In the genomic region with DNA sequence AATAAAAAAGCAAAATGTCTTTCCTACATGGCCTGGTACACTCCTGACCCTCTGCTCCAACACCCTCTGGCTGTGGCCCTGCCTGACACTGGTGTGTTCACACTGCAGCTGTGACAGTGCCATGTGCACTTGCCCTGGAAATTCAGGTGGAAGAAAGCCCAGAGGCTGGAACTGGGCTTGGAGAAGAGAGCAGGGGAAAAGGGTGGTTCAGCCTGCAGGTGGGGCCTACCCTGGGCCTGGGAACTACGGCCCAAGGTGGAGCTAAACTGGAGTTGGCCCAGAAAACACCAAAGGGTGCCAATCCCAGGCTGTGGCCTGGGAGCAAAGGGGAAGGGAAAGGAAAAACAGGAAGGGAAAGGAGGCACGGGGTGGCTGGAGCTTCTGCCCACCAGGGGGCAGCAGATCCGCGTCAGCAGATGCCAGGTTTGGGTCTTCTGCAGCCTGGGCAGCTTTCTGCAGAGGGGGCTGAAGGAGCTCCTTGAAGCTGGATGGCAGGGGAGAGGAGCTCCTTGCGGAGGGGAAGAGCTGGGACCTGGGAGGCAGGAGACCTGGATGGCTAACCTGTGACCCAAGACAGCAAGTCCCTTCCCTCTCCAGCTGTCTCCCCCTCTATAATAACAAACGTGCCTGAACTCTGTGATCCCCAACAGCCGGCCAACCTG, we compare ENCODE assay signal across 1 cellular context.
TF ChIP-seq lines count a peak whose summit lies in the region.

No MANE protein-coding gene starts in this region.

TF ChIP-seq in HepG2, 621 proteins besides CTCF, POLR2A, EP300 and RAD21 (continued from another document and continues in another):
- TF ChIP-seq, protein P1, sequence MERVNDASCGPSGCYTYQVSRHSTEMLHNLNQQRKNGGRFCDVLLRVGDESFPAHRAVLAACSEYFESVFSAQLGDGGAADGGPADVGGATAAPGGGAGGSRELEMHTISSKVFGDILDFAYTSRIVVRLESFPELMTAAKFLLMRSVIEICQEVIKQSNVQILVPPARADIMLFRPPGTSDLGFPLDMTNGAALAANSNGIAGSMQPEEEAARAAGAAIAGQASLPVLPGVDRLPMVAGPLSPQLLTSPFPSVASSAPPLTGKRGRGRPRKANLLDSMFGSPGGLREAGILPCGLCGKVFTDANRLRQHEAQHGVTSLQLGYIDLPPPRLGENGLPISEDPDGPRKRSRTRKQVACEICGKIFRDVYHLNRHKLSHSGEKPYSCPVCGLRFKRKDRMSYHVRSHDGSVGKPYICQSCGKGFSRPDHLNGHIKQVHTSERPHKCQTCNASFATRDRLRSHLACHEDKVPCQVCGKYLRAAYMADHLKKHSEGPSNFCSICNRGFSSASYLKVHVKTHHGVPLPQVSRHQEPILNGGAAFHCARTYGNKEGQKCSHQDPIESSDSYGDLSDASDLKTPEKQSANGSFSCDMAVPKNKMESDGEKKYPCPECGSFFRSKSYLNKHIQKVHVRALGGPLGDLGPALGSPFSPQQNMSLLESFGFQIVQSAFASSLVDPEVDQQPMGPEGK (CRISPR knock-in tag; IDR thresholded peaks at IDR 0.05), result peak; percentile 46; the same call in 1 of the 2 replicates
- TF ChIP-seq, protein P2, sequence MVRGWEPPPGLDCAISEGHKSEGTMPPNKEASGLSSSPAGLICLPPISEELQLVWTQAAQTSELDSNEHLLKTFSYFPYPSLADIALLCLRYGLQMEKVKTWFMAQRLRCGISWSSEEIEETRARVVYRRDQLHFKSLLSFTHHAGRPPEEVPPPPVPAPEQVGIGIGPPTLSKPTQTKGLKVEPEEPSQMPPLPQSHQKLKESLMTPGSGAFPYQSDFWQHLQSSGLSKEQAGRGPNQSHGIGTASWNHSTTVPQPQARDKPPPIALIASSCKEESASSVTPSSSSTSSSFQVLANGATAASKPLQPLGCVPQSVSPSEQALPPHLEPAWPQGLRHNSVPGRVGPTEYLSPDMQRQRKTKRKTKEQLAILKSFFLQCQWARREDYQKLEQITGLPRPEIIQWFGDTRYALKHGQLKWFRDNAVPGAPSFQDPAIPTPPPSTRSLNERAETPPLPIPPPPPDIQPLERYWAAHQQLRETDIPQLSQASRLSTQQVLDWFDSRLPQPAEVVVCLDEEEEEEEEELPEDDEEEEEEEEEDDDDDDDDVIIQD (CRISPR knock-in tag; IDR thresholded peaks at IDR 0.05; ENCODE audit: low read depth), result peak; percentile 36; the same call in 1 of the 2 replicates
- TF ChIP-seq CBX5 (CRISPR knock-in tag; IDR thresholded peaks at IDR 0.05; ENCODE audit: borderline replicate concordance) (peak; percentile 45; the same call in 1 of the 2 replicates), ZNF788 (CRISPR knock-in tag; IDR thresholded peaks at IDR 0.05; ENCODE audit: borderline replicate concordance) (peak; percentile 31; the same call in 1 of the 2 replicates), YEATS2 (CRISPR knock-in tag; IDR thresholded peaks at IDR 0.05; ENCODE audit: borderline replicate concordance) (0 out of 2 replicates have a peak, but pooled peaks have one; percentile 34), TBL1XR1 (IDR thresholded peaks at IDR 0.05; ENCODE audit: borderline replicate concordance, low read length, partially characterized antibody) (peak; percentile 8), RARG (CRISPR knock-in tag; IDR thresholded peaks at IDR 0.05; ENCODE audit: low read depth) (no peak), ZNF557 (CRISPR knock-in tag; IDR thresholded peaks at IDR 0.05) (no peak), SMC3 (IDR thresholded peaks at IDR 0.05; ENCODE audit: low read length) (peak; percentile 85), ZNF607 (CRISPR knock-in tag; IDR thresholded peaks at IDR 0.05; ENCODE audit: borderline replicate concordance) (0 out of 2 replicates have a peak, but pooled peaks have one; percentile 37), ZNF709 (CRISPR knock-in tag; IDR thresholded peaks at IDR 0.05) (0 out of 2 replicates have a peak, but pooled peaks have one; percentile 56), ZNF724P (CRISPR knock-in tag; IDR thresholded peaks at IDR 0.05; ENCODE audit: borderline replicate concordance) (no peak), NFIC (IDR thresholded peaks at IDR 0.05; ENCODE audit: low read length) (no peak), ETV5 (CRISPR knock-in tag; IDR thresholded peaks at IDR 0.05; ENCODE audit: borderline replicate concordance) (peak; percentile 48; the same call in 1 of the 2 replicates), TBX2 (CRISPR knock-in tag; IDR thresholded peaks at IDR 0.05; ENCODE audit: borderline replicate concordance) (no peak), SAP130 (CRISPR knock-in tag; IDR thresholded peaks at IDR 0.05; ENCODE audit: low read depth) (peak; percentile 60), NFATC3 (CRISPR knock-in tag; IDR thresholded peaks at IDR 0.05) (no peak), ZSCAN21 (CRISPR knock-in tag; IDR thresholded peaks at IDR 0.05; ENCODE audit: borderline replicate concordance) (no peak), ZNF333 (CRISPR knock-in tag; IDR thresholded peaks at IDR 0.05; ENCODE audit: borderline replicate concordance) (no peak), ZNF296 (CRISPR knock-in tag; conservative IDR thresholded peaks at IDR 0.05) (0 out of 2 replicates have a peak, but pooled peaks have one; percentile 44), ZNF282 (IDR thresholded peaks at IDR 0.05; ENCODE audit: partially characterized antibody) (no peak), TEAD3 (CRISPR knock-in tag; optimal IDR thresholded peaks at IDR 0.05; ENCODE audit: borderline replicate concordance) (peak; percentile 67)
- TF ChIP-seq, protein P3, sequence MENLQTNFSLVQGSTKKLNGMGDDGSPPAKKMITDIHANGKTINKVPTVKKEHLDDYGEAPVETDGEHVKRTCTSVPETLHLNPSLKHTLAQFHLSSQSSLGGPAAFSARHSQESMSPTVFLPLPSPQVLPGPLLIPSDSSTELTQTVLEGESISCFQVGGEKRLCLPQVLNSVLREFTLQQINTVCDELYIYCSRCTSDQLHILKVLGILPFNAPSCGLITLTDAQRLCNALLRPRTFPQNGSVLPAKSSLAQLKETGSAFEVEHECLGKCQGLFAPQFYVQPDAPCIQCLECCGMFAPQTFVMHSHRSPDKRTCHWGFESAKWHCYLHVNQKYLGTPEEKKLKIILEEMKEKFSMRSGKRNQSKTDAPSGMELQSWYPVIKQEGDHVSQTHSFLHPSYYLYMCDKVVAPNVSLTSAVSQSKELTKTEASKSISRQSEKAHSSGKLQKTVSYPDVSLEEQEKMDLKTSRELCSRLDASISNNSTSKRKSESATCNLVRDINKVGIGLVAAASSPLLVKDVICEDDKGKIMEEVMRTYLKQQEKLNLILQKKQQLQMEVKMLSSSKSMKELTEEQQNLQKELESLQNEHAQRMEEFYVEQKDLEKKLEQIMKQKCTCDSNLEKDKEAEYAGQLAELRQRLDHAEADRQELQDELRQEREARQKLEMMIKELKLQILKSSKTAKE (CRISPR knock-in tag; IDR thresholded peaks at IDR 0.05; ENCODE audit: borderline replicate concordance), result no peak
- TF ChIP-seq, protein P4, sequence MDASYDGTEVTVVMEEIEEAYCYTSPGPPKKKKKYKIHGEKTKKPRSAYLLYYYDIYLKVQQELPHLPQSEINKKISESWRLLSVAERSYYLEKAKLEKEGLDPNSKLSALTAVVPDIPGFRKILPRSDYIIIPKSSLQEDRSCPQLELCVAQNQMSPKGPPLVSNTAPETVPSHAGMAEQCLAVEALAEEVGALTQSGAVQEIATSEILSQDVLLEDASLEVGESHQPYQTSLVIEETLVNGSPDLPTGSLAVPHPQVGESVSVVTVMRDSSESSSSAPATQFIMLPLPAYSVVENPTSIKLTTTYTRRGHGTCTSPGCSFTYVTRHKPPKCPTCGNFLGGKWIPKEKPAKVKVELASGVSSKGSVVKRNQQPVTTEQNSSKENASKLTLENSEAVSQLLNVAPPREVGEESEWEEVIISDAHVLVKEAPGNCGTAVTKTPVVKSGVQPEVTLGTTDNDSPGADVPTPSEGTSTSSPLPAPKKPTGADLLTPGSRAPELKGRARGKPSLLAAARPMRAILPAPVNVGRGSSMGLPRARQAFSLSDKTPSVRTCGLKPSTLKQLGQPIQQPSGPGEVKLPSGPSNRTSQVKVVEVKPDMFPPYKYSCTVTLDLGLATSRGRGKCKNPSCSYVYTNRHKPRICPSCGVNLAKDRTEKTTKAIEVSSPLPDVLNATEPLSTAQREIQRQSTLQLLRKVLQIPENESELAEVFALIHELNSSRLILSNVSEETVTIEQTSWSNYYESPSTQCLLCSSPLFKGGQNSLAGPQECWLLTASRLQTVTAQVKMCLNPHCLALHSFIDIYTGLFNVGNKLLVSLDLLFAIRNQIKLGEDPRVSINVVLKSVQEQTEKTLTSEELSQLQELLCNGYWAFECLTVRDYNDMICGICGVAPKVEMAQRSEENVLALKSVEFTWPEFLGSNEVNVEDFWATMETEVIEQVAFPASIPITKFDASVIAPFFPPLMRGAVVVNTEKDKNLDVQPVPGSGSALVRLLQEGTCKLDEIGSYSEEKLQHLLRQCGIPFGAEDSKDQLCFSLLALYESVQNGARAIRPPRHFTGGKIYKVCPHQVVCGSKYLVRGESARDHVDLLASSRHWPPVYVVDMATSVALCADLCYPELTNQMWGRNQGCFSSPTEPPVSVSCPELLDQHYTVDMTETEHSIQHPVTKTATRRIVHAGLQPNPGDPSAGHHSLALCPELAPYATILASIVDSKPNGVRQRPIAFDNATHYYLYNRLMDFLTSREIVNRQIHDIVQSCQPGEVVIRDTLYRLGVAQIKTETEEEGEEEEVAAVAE (CRISPR knock-in tag; IDR thresholded peaks at IDR 0.05; ENCODE audit: borderline replicate concordance), result peak; percentile 46; the same call in 1 of the 2 replicates
- TF ChIP-seq, protein P5, sequence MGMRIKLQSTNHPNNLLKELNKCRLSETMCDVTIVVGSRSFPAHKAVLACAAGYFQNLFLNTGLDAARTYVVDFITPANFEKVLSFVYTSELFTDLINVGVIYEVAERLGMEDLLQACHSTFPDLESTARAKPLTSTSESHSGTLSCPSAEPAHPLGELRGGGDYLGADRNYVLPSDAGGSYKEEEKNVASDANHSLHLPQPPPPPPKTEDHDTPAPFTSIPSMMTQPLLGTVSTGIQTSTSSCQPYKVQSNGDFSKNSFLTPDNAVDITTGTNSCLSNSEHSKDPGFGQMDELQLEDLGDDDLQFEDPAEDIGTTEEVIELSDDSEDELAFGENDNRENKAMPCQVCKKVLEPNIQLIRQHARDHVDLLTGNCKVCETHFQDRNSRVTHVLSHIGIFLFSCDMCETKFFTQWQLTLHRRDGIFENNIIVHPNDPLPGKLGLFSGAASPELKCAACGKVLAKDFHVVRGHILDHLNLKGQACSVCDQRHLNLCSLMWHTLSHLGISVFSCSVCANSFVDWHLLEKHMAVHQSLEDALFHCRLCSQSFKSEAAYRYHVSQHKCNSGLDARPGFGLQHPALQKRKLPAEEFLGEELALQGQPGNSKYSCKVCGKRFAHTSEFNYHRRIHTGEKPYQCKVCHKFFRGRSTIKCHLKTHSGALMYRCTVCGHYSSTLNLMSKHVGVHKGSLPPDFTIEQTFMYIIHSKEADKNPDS (CRISPR knock-in tag; IDR thresholded peaks at IDR 0.05), result no peak
- TF ChIP-seq, protein P6, sequence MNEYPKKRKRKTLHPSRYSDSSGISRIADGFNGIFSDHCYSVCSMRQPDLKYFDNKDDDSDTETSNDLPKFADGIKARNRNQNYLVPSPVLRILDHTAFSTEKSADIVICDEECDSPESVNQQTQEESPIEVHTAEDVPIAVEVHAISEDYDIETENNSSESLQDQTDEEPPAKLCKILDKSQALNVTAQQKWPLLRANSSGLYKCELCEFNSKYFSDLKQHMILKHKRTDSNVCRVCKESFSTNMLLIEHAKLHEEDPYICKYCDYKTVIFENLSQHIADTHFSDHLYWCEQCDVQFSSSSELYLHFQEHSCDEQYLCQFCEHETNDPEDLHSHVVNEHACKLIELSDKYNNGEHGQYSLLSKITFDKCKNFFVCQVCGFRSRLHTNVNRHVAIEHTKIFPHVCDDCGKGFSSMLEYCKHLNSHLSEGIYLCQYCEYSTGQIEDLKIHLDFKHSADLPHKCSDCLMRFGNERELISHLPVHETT (CRISPR knock-in tag; conservative IDR thresholded peaks at IDR 0.05), result no peak
- TF ChIP-seq, protein P7, sequence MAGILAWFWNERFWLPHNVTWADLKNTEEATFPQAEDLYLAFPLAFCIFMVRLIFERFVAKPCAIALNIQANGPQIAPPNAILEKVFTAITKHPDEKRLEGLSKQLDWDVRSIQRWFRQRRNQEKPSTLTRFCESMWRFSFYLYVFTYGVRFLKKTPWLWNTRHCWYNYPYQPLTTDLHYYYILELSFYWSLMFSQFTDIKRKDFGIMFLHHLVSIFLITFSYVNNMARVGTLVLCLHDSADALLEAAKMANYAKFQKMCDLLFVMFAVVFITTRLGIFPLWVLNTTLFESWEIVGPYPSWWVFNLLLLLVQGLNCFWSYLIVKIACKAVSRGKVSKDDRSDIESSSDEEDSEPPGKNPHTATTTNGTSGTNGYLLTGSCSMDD (CRISPR knock-in tag; IDR thresholded peaks at IDR 0.05), result no peak
- TF ChIP-seq, protein P8, sequence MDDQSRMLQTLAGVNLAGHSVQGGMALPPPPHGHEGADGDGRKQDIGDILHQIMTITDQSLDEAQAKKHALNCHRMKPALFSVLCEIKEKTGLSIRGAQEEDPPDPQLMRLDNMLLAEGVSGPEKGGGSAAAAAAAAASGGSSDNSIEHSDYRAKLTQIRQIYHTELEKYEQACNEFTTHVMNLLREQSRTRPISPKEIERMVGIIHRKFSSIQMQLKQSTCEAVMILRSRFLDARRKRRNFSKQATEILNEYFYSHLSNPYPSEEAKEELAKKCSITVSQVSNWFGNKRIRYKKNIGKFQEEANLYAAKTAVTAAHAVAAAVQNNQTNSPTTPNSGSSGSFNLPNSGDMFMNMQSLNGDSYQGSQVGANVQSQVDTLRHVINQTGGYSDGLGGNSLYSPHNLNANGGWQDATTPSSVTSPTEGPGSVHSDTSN (CRISPR knock-in tag; IDR thresholded peaks at IDR 0.05; ENCODE audit: borderline replicate concordance), result no peak
- TF ChIP-seq, protein P9, sequence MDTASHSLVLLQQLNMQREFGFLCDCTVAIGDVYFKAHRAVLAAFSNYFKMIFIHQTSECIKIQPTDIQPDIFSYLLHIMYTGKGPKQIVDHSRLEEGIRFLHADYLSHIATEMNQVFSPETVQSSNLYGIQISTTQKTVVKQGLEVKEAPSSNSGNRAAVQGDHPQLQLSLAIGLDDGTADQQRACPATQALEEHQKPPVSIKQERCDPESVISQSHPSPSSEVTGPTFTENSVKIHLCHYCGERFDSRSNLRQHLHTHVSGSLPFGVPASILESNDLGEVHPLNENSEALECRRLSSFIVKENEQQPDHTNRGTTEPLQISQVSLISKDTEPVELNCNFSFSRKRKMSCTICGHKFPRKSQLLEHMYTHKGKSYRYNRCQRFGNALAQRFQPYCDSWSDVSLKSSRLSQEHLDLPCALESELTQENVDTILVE (CRISPR knock-in tag; IDR thresholded peaks at IDR 0.05), result peak; percentile 73; the same call in 1 of the 2 replicates
- TF ChIP-seq, protein P10, sequence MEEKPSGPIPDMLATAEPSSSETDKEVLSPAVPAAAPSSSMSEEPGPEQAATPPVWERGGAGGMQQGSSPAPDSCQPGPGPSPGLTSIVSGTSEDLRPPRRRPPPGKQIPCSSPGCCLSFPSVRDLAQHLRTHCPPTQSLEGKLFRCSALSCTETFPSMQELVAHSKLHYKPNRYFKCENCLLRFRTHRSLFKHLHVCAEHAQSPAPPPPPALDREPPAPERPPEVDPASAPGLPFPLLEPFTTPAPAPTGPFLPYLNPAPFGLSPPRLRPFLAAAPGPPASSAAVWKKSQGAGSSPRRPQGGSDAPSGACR (CRISPR knock-in tag; IDR thresholded peaks at IDR 0.05), result no peak
- TF ChIP-seq, protein P11, sequence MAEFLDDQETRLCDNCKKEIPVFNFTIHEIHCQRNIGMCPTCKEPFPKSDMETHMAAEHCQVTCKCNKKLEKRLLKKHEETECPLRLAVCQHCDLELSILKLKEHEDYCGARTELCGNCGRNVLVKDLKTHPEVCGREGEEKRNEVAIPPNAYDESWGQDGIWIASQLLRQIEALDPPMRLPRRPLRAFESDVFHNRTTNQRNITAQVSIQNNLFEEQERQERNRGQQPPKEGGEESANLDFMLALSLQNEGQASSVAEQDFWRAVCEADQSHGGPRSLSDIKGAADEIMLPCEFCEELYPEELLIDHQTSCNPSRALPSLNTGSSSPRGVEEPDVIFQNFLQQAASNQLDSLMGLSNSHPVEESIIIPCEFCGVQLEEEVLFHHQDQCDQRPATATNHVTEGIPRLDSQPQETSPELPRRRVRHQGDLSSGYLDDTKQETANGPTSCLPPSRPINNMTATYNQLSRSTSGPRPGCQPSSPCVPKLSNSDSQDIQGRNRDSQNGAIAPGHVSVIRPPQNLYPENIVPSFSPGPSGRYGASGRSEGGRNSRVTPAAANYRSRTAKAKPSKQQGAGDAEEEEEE (CRISPR knock-in tag; IDR thresholded peaks at IDR 0.05; ENCODE audit: borderline replicate concordance), result no peak
